ENCODE assay signal across 39 cellular contexts in genomic region chr3:156176629-156177210, GRCh38. TPM values are rescaled to one million over a fixed set of nuclear protein-coding genes. Genes with fewer than 3 reads are reported as not detected.
"Had no signal": no experiment of that assay in that cellular context is flagged by ENCODE, and none has a peak within 500 bp of the region (broad histone marks: within the 10 kb centered on the region; RNA-seq: fewer than 3 reads in every experiment).

No MANE protein-coding gene starts in this region.

- DNase-seq: activated effector memory CD4-positive, alpha-beta T cell treated with anti-CD3 and anti-CD28 coated beads, Interleukin-2, amount 50 U/mL, for 16 hours; activated effector memory CD4-positive, alpha-beta T cell treated with Interleukin-2 at 50 U/mL for 16 hours; activated gamma-delta T cell; activated gamma-delta T cell treated with Interleukin-2 at 50 U/mL for 16 hours; activated naive CD4-positive, alpha-beta T cell; activated naive CD4-positive, alpha-beta T cell treated with anti-CD3 and anti-CD28 coated beads for 36 hours; activated naive CD4-positive, alpha-beta T cell treated with anti-CD3 and anti-CD28 coated beads, Interleukin-2, amount 10 ng/mL, durations not matched to agents 7 days and 5 days; activated naive CD4-positive, alpha-beta T cell treated with anti-CD3 and anti-CD28 coated beads, Interleukin-2, amount 50 U/mL, for 16 hours; activated naive CD4-positive, alpha-beta T cell treated with Interleukin-2 at 50 U/mL for 16 hours; activated naive CD8-positive, alpha-beta T cell treated with anti-CD3 and anti-CD28 coated beads for 36 hours; activated naive CD8-positive, alpha-beta T cell treated with anti-CD3 and anti-CD28 coated beads, Interleukin-2, amount 10 ng/mL, durations not matched to agents 7 days and 5 days; activated naive CD8-positive, alpha-beta T cell treated with anti-CD3 and anti-CD28 coated beads, Interleukin-2, amount 50 U/mL, for 24 hours; activated T-cell treated with anti-CD3 and anti-CD28 coated beads for 4 hours; activated T-cell treated with anti-CD3 and anti-CD28 coated beads, Interleukin-2, amount 50 U/mL, for 1 hour; activated T-cell treated with anti-CD3 and anti-CD28 coated beads, Interleukin-2, amount 50 U/mL, for 24 hours; activated T-cell treated with anti-CD3 and anti-CD28 coated beads, Interleukin-2, amount 50 U/mL, for 4 hours; activated T-cell treated with anti-CD3 and anti-CD28 coated beads, Interleukin-2, amount 50 U/mL, for 48 hours; activated T-cell treated with anti-CD3 and anti-CD28 coated beads, Interleukin-2, amount 50 U/mL, for 72 hours; adrenal gland; amniotic stem cell; amygdala; anterior cingulate cortex; aorta; brain microvascular endothelial cell; caudate nucleus; central memory CD4-positive, alpha-beta T cell; cerebellar nuclear complex had no signal

- H3K36me3 ChIP-seq: adrenal gland, ascending aorta, brain microvascular endothelial cell, breast epithelium, cardiac muscle cell had no signal

- H3K9me3 Mint-ChIP-seq: activated naive CD4-positive, alpha-beta T cell treated with anti-CD3 and anti-CD28 coated beads for 36 hours; activated naive CD4-positive, alpha-beta T cell treated with anti-CD3 and anti-CD28 coated beads, Interleukin-2, amount 10 ng/mL, durations not matched to agents 7 days and 5 days; activated naive CD4-positive, alpha-beta T cell treated with anti-CD3 and anti-CD28 coated beads, Interleukin-2, amount 50 U/mL, for 24 hours; activated naive CD4-positive, alpha-beta T cell treated with anti-CD3 and anti-CD28 coated beads, Interleukin-2, amount 50 U/mL, for 72 hours; activated naive CD8-positive, alpha-beta T cell treated with anti-CD3 and anti-CD28 coated beads for 36 hours; activated naive CD8-positive, alpha-beta T cell treated with anti-CD3 and anti-CD28 coated beads, Interleukin-2, amount 10 ng/mL, durations not matched to agents 7 days and 5 days; activated naive CD8-positive, alpha-beta T cell treated with anti-CD3 and anti-CD28 coated beads, Interleukin-2, amount 50 U/mL, for 24 hours; activated T-cell treated with anti-CD3 and anti-CD28 coated beads, Interleukin-2, amount 50 U/mL, for 24 hours; activated T-cell treated with anti-CD3 and anti-CD28 coated beads, Interleukin-2, amount 50 U/mL, for 4 hours; activated T-cell treated with anti-CD3 and anti-CD28 coated beads, Interleukin-2, amount 50 U/mL, for 72 hours; activated T-helper 1 cell treated with anti-CD3 and anti-CD28 coated beads, Interleukin-12 subunit alpha, Interleukin-12 subunit beta, Interleukin-2, Interleukin-4 antibody, amounts not matched to agents 30 ng/mL and 10 ng/mL and 1 ng/mL, durations not matched to agents 14 hours and 24 hours and 36 hours; activated T-helper 17 cell treated with anti-CD3 and anti-CD28 coated beads, Interleukin-2, amount 50 U/mL, for 72 hours; activated T-helper 2 cell treated with anti-CD3 and anti-CD28 coated beads, Interferon-gamma antibody, Interleukin-2, Interleukin-4, amounts not matched to agents 10 μg/mL and 5 μg/mL and 100 μg/mL, durations not matched to agents 14 hours and 24 hours and 36 hours; brain; central memory CD8-positive, alpha-beta T cell had no signal

- ATAC-seq: activated naive CD4-positive, alpha-beta T cell treated with anti-CD3 and anti-CD28 coated beads, Interleukin-2, amount 50 U/mL, for 72 hours; activated naive CD8-positive, alpha-beta T cell treated with anti-CD3 and anti-CD28 coated beads, Interleukin-2, amount 50 U/mL, for 24 hours; activated T-cell treated with anti-CD3 and anti-CD28 coated beads, Interleukin-2, amount 50 U/mL, for 4 hours; activated T-cell treated with anti-CD3 and anti-CD28 coated beads, Interleukin-2, amount 50 U/mL, for 72 hours; activated T-helper 17 cell treated with anti-CD3 and anti-CD28 coated beads, Interleukin-2, amount 50 U/mL, for 72 hours had no signal

- H3K9me3 ChIP-seq: adrenal gland, ascending aorta, body of pancreas, breast epithelium had no signal

- H3K4me3 ChIP-seq: adrenal gland, ascending aorta, body of pancreas, breast epithelium, cardiac muscle cell had no signal

- H3K27ac Mint-ChIP-seq: activated naive CD4-positive, alpha-beta T cell treated with anti-CD3 and anti-CD28 coated beads for 36 hours; activated naive CD4-positive, alpha-beta T cell treated with anti-CD3 and anti-CD28 coated beads, Interleukin-2, amount 10 ng/mL, durations not matched to agents 7 days and 5 days; activated naive CD4-positive, alpha-beta T cell treated with anti-CD3 and anti-CD28 coated beads, Interleukin-2, amount 50 U/mL, for 24 hours; activated naive CD4-positive, alpha-beta T cell treated with anti-CD3 and anti-CD28 coated beads, Interleukin-2, amount 50 U/mL, for 72 hours; activated naive CD8-positive, alpha-beta T cell; activated naive CD8-positive, alpha-beta T cell treated with anti-CD3 and anti-CD28 coated beads for 36 hours; activated naive CD8-positive, alpha-beta T cell treated with anti-CD3 and anti-CD28 coated beads, Interleukin-2, amount 10 ng/mL, durations not matched to agents 7 days and 5 days; activated naive CD8-positive, alpha-beta T cell treated with anti-CD3 and anti-CD28 coated beads, Interleukin-2, amount 50 U/mL, for 24 hours; activated T-cell treated with anti-CD3 and anti-CD28 coated beads, Interleukin-2, amount 50 U/mL, for 24 hours; activated T-cell treated with anti-CD3 and anti-CD28 coated beads, Interleukin-2, amount 50 U/mL, for 72 hours; activated T-helper 1 cell treated with anti-CD3 and anti-CD28 coated beads, Interleukin-12 subunit alpha, Interleukin-12 subunit beta, Interleukin-2, Interleukin-4 antibody, amounts not matched to agents 30 ng/mL and 10 ng/mL and 1 ng/mL, durations not matched to agents 14 hours and 24 hours and 36 hours; activated T-helper 17 cell treated with anti-CD3 and anti-CD28 coated beads, Interleukin-2, amount 50 U/mL, for 72 hours; activated T-helper 2 cell treated with anti-CD3 and anti-CD28 coated beads, Interferon-gamma antibody, Interleukin-2, Interleukin-4, amounts not matched to agents 10 μg/mL and 5 μg/mL and 100 μg/mL, durations not matched to agents 14 hours and 24 hours and 36 hours; brain had no signal

- H3K27me3 ChIP-seq: adrenal gland, ascending aorta, body of pancreas, brain microvascular endothelial cell, breast epithelium, cardiac muscle cell had no signal

- H3K4me1 Mint-ChIP-seq: activated naive CD4-positive, alpha-beta T cell treated with anti-CD3 and anti-CD28 coated beads, Interleukin-2, amount 10 ng/mL, durations not matched to agents 7 days and 5 days; activated naive CD4-positive, alpha-beta T cell treated with anti-CD3 and anti-CD28 coated beads, Interleukin-2, amount 50 U/mL, for 24 hours; activated naive CD8-positive, alpha-beta T cell treated with anti-CD3 and anti-CD28 coated beads for 36 hours; activated naive CD8-positive, alpha-beta T cell treated with anti-CD3 and anti-CD28 coated beads, Interleukin-2, amount 10 ng/mL, durations not matched to agents 7 days and 5 days; activated naive CD8-positive, alpha-beta T cell treated with anti-CD3 and anti-CD28 coated beads, Interleukin-2, amount 50 U/mL, for 24 hours; activated T-helper 17 cell treated with anti-CD3 and anti-CD28 coated beads, Interleukin-2, amount 50 U/mL, for 72 hours; central memory CD8-positive, alpha-beta T cell had no signal

- H3K27me3 Mint-ChIP-seq: activated naive CD4-positive, alpha-beta T cell treated with anti-CD3 and anti-CD28 coated beads, Interleukin-2, amount 10 ng/mL, durations not matched to agents 7 days and 5 days; activated naive CD4-positive, alpha-beta T cell treated with anti-CD3 and anti-CD28 coated beads, Interleukin-2, amount 50 U/mL, for 24 hours; activated naive CD8-positive, alpha-beta T cell; activated naive CD8-positive, alpha-beta T cell treated with anti-CD3 and anti-CD28 coated beads for 36 hours; brain had no signal

- H3K4me3 Mint-ChIP-seq: activated naive CD4-positive, alpha-beta T cell treated with anti-CD3 and anti-CD28 coated beads for 36 hours; activated naive CD4-positive, alpha-beta T cell treated with anti-CD3 and anti-CD28 coated beads, Interleukin-2, amount 10 ng/mL, durations not matched to agents 7 days and 5 days; activated naive CD4-positive, alpha-beta T cell treated with anti-CD3 and anti-CD28 coated beads, Interleukin-2, amount 50 U/mL, for 24 hours; activated naive CD8-positive, alpha-beta T cell; activated naive CD8-positive, alpha-beta T cell treated with anti-CD3 and anti-CD28 coated beads for 36 hours; activated naive CD8-positive, alpha-beta T cell treated with anti-CD3 and anti-CD28 coated beads, Interleukin-2, amount 10 ng/mL, durations not matched to agents 7 days and 5 days; activated naive CD8-positive, alpha-beta T cell treated with anti-CD3 and anti-CD28 coated beads, Interleukin-2, amount 50 U/mL, for 24 hours; activated T-cell treated with anti-CD3 and anti-CD28 coated beads, Interleukin-2, amount 50 U/mL, for 24 hours; activated T-cell treated with anti-CD3 and anti-CD28 coated beads, Interleukin-2, amount 50 U/mL, for 4 hours; activated T-cell treated with anti-CD3 and anti-CD28 coated beads, Interleukin-2, amount 50 U/mL, for 72 hours; activated T-helper 1 cell treated with anti-CD3 and anti-CD28 coated beads, Interleukin-12 subunit alpha, Interleukin-12 subunit beta, Interleukin-2, Interleukin-4 antibody, amounts not matched to agents 30 ng/mL and 10 ng/mL and 1 ng/mL, durations not matched to agents 14 hours and 24 hours and 36 hours; activated T-helper 17 cell treated with anti-CD3 and anti-CD28 coated beads, Interleukin-2, amount 50 U/mL, for 72 hours; brain; central memory CD8-positive, alpha-beta T cell had no signal

- H3K4me1 ChIP-seq: adrenal gland, ascending aorta, breast epithelium had no signal

- H3K27ac ChIP-seq: adrenal gland, ascending aorta, body of pancreas, brain microvascular endothelial cell, breast epithelium, cardiac muscle cell had no signal

- H3K36me3 Mint-ChIP-seq: activated naive CD4-positive, alpha-beta T cell treated with anti-CD3 and anti-CD28 coated beads, Interleukin-2, amount 10 ng/mL, durations not matched to agents 7 days and 5 days; activated naive CD4-positive, alpha-beta T cell treated with anti-CD3 and anti-CD28 coated beads, Interleukin-2, amount 50 U/mL, for 24 hours; activated naive CD4-positive, alpha-beta T cell treated with anti-CD3 and anti-CD28 coated beads, Interleukin-2, amount 50 U/mL, for 72 hours; activated naive CD8-positive, alpha-beta T cell; activated naive CD8-positive, alpha-beta T cell treated with anti-CD3 and anti-CD28 coated beads for 36 hours; activated naive CD8-positive, alpha-beta T cell treated with anti-CD3 and anti-CD28 coated beads, Interleukin-2, amount 10 ng/mL, durations not matched to agents 7 days and 5 days; brain had no signal

RNA-seq across cellular contexts. Expression of gene KCNAB1, which starts 56.3 kb away (rescaled TPM):
- total RNA-seq: activated naive CD4-positive, alpha-beta T cell treated with anti-CD3 and anti-CD28 coated beads for 36 hours; activated naive CD4-positive, alpha-beta T cell treated with anti-CD3 and anti-CD28 coated beads, Interleukin-2, amount 50 U/mL, for 72 hours; activated naive CD8-positive, alpha-beta T cell treated with anti-CD3 and anti-CD28 coated beads for 36 hours; activated T-cell treated with anti-CD3 and anti-CD28 coated beads, Interleukin-2, amount 50 U/mL, for 4 hours; activated T-cell treated with anti-CD3 and anti-CD28 coated beads, Interleukin-2, amount 50 U/mL, for 72 hours; activated T-helper 1 cell treated with anti-CD3 and anti-CD28 coated beads, Interleukin-12 subunit alpha, Interleukin-12 subunit beta, Interleukin-2, Interleukin-4 antibody, amounts not matched to agents 30 ng/mL and 10 ng/mL and 1 ng/mL, durations not matched to agents 14 hours and 24 hours and 36 hours; activated T-helper 17 cell treated with anti-CD3 and anti-CD28 coated beads, Interleukin-2, amount 50 U/mL, for 72 hours; activated T-helper 2 cell treated with anti-CD3 and anti-CD28 coated beads, Interferon-gamma antibody, Interleukin-2, Interleukin-4, amounts not matched to agents 10 μg/mL and 5 μg/mL and 100 μg/mL, durations not matched to agents 14 hours and 24 hours and 36 hours had no signal
